In the genomic region with DNA sequence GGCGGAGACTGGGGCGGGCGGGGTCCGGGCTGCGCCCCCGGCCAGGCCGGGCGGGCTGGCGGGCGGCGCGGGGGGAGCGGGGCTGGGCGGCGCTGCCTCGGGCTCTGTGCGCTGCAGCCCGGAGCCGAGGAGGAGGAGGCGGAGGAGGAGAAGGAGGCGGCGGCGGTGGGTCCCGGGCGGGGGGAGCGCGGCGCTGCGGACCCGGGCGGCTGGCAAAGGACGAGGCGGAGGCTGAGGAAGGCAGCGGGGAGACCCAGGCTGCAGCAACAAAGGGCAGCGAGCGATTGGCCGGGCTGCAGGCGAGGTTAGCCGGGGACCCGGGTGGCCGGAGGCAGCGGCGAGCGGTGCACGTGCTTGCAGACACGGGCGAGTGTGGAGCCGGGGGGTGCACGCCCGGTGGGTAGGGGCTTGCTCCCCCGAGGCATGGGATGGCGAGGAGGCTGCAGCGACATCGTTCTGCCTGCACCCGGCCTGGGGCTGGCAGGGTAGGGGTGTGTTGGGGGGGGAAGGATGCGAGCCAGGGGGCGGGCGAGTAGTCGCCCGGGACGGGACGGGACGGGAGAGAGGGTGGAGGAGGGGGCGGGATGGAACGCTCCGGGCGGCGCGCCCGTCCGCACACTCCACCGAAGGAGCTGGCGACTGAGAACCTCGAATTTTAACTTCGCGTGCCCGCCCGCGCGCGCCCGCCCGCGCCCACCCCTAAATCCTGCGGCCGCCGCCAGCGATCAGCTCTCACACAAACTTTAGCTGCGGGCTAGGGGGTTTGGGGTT, we compare ENCODE assay signal across 8 cellular contexts. TPM values are rescaled to one million over a fixed set of nuclear protein-coding genes. Genes with fewer than 3 reads are reported as not detected.
A peak's percentile ranks its signal among the peaks of the same experiment; 100 is the strongest.
DNase-seq lines count a peak whose midpoint lies in the region; ATAC-seq, FAIRE-seq and TF ChIP-seq lines count a peak whose summit lies in the region.

No MANE protein-coding gene starts in this region.

- ATAC-seq in HG02642 (IDR thresholded peaks at IDR 0.05; ENCODE audit: poor library complexity, unreplicated experiment), result peak; percentile 6
- ATAC-seq in GM18519 (IDR thresholded peaks at IDR 0.05; ENCODE audit: low FRiP score, unreplicated experiment), result no peak

- H3K4me1 ChIP-seq in ascending aorta, result peaks cover 14 to 36% of the 10 kb centered on the region in 2 donors
- H3K4me1 ChIP-seq in iPS DF 6.9 (ENCODE audit: control insufficient read depth, insufficient read depth, low read length), result peaks cover 4% of the 10 kb centered on the region
- peaks cover 29 to 45% (median 33%) of the 10 kb centered on the region in 3 donors for H3K4me1 ChIP-seq in skeletal muscle tissue (ENCODE audit: control insufficient read depth in 3 of 3, insufficient read depth in 3 of 3, low read length in 3 of 3)

- peak in 1 of 3 experiments; percentile 7 for TF ChIP-seq CTCF in ascending aorta (IDR thresholded peaks at IDR 0.05)

- intact Hi-C loops in ascending aorta (cut with DNase I), result loop anchor here (1.0 to 5.0 kb wide), 4 partner anchors 99 to 533 kb away; a partner anchor contains a TSS

- no peak; the same call in 1 of the 2 replicates for TF ChIP-seq POLR2A in GM12892 (IDR thresholded peaks at IDR 0.05; ENCODE audit: low read depth, low read length)

- H3K4me3 ChIP-seq in ascending aorta (peak overlapping the region; percentile 93 to 95), iPS DF 6.9 (ENCODE audit: low read length) (peak overlapping the region; percentile 86), skeletal muscle tissue (ENCODE audit: low read length in 3 of 3) (peak overlapping the region; percentile 74 to 95 (median 93))

- no peaks in the 10 kb centered on the region for H3K36me3 ChIP-seq in ascending aorta
- no peaks in the 10 kb centered on the region for H3K36me3 ChIP-seq in iPS DF 6.9 (ENCODE audit: control insufficient read depth, insufficient read depth, low read length)
- no peaks in the 10 kb centered on the region for H3K36me3 ChIP-seq in skeletal muscle tissue (ENCODE audit: control insufficient read depth in 3 of 3, insufficient read depth in 3 of 3, low read length in 3 of 3)

- peak overlapping the region; percentile 72 to 92 (median 86) for H3K9ac ChIP-seq in skeletal muscle tissue (ENCODE audit: low read depth in 1 of 3, low read length in 3 of 3)

- H3K9me3 ChIP-seq in ascending aorta (no peaks in the 10 kb centered on the region), iPS DF 6.9 (ENCODE audit: control insufficient read depth, insufficient read depth, low read length) (no peaks in the 10 kb centered on the region), skeletal muscle tissue (ENCODE audit: control insufficient read depth in 3 of 3, low read length in 3 of 3) (no peaks in the 10 kb centered on the region)

- DNase-seq in GM03348 (ENCODE audit: low spot score) (peak; percentile 90), RPMI8226 (peak; percentile 48), ascending aorta (ENCODE audit: low spot score in 2 of 2) (peak in 1 of 2 donors; percentile 75), iPS DF 6.9 (ENCODE audit: low read depth, low spot score) (no peak), GM12892 (ENCODE audit: insufficient read length) (no peak)

- H3K27ac ChIP-seq in ascending aorta (peak overlapping the region; percentile 91), iPS DF 6.9 (ENCODE audit: low read length) (no peak overlapping the region), skeletal muscle tissue (ENCODE audit: low read depth, low read length) (peak overlapping the region; percentile 73)

- no peaks in the 10 kb centered on the region for H3K27me3 ChIP-seq in ascending aorta
- no peaks in the 10 kb centered on the region for H3K27me3 ChIP-seq in iPS DF 6.9 (ENCODE audit: control insufficient read depth, insufficient read depth, low read length)
- no peaks in the 10 kb centered on the region for H3K27me3 ChIP-seq in skeletal muscle tissue (ENCODE audit: control insufficient read depth in 3 of 3, insufficient read depth in 3 of 3, low read length in 3 of 3)

- no peak for FAIRE-seq in GM12892 (lab: Jason Lieb, UNC)

- whole genome bisulfite sequencing in iPS DF 6.9 (ENCODE audit: insufficient coverage, insufficient read length), result no CpG with 5 or more reads among the region's 89 CpGs

RNA-seq across cellular contexts. Expression of a gene that starts 0.8 kb away (rescaled TPM):
- total RNA-seq in ascending aorta, result 41.1 TPM
- total RNA-seq in skeletal muscle tissue, result 49.6 TPM
- polyA plus RNA-seq in GM12892 (2012; ENCODE audit: missing spikeins), result 15.1 TPM

Comparison
In these comparisons a context has a peak if more than half of its experiments do, and no peak if none do; other contexts are left out.
1. DNase-seq: peak in GM03348 (single experiment) and RPMI8226 (single experiment); none in iPS DF 6.9 (single experiment) and GM12892 (single experiment).
2. Peak in every context shown above with its lines, with median percentiles within 50 percentile points of each other: H3K4me3 ChIP-seq.